In the genomic region with DNA sequence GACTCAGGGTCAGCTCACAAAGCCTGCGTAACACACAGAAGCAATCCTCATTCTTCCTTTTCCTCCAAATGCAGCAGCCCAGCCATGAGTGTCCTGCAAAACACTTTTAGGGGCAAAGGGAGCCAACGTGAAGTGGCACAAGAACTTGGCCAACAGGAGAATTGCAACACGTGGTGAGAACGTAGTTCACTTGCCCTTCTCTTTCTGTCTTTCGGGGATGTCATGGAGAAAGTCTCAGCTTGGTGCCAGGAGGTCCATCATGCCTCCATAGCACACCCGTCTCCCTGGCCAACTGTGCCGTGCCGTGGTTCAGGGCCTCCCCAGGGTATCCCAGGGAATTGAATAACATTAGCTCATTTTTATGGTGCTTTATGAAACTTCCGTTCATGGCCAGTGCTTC, we compare ENCODE assay signal across 22 cellular contexts.
DNase-seq lines count a peak whose midpoint lies in the region; ATAC-seq, FAIRE-seq and TF ChIP-seq lines count a peak whose summit lies in the region.
"Had no signal": no experiment of that assay in that cellular context is flagged by ENCODE, and none has a peak within 500 bp of the region (broad histone marks: within the 10 kb centered on the region; RNA-seq: fewer than 3 reads in every experiment).

No MANE protein-coding gene starts in this region.

- BruUV-seq in K562 (replicated peaks; lab: Mats Ljungman, UMichigan): no TSS peak

- TF ChIP-seq EP300 in K562 (IDR thresholded peaks at IDR 0.05; ENCODE audit: low read length): no peak

- H3K9ac ChIP-seq in BLaER1 (no peak overlapping the region), K562 (ENCODE audit: insufficient read depth in 1 of 2, low read depth in 2 of 2, low read length in 2 of 2) (no peak overlapping the region), subcutaneous abdominal adipose tissue (ENCODE audit: low read length in 5 of 5) (no peak overlapping the region)

- H3K4me2 ChIP-seq in BLaER1 (peak overlapping the region; percentile 53), K562 (ENCODE audit: insufficient read depth, low read length) (no peak overlapping the region)

- FAIRE-seq in K562 (lab: Jason Lieb, UNC): no peak
- FAIRE-seq: GM18507 had no signal

- TF ChIP-seq POLR2A in K562 (conservative IDR thresholded peaks at IDR 0.05) (no peak), right lobe of liver (IDR thresholded peaks at IDR 0.05) (no peak)

- H3K9me3 ChIP-seq in BLaER1: no peaks in the 10 kb centered on the region
- no peaks in the 10 kb centered on the region for H3K9me3 ChIP-seq in K562 (replicated peaks; ENCODE audit: control insufficient read depth, insufficient read depth, low read depth, low read length)
- no peaks in the 10 kb centered on the region for H3K9me3 ChIP-seq in right lobe of liver
- H3K9me3 ChIP-seq in subcutaneous abdominal adipose tissue (ENCODE audit: control insufficient read depth in 5 of 5, low read length in 5 of 5): no peaks in the 10 kb centered on the region
- H3K9me3 ChIP-seq: MG63 had no signal

- no peak overlapping the region for H3K27ac ChIP-seq in BLaER1
- H3K27ac ChIP-seq in K562 (ENCODE audit: extremely low read depth, low read depth, low read length): no peak overlapping the region
- H3K27ac ChIP-seq in right lobe of liver: peak overlapping the region; percentile 69 to 96 (median 92)
- H3K27ac ChIP-seq in subcutaneous abdominal adipose tissue (ENCODE audit: low read depth, low read length): peak overlapping the region; percentile 72
- H3K27ac ChIP-seq: RWPE1 had no signal

- TF ChIP-seq RAD21 in K562 (CRISPR knock-in tag; conservative IDR thresholded peaks at IDR 0.05 in 1 of 2, IDR thresholded peaks at IDR 0.05 in 1 of 2): no peak

- H4K20me1 ChIP-seq in BLaER1: no peaks in the 10 kb centered on the region
- peaks cover 3% of the 10 kb centered on the region; the same call in 1 of the 2 replicates for H4K20me1 ChIP-seq in K562 (replicated peaks; ENCODE audit: control insufficient read depth, insufficient read depth, low read length)

- no peaks in the 10 kb centered on the region for H3K27me3 ChIP-seq in BLaER1
- H3K27me3 ChIP-seq in K562 (ENCODE audit: control insufficient read depth in 2 of 2, insufficient read depth in 2 of 2, low read length in 2 of 2): peaks cover 3 to 6% of the 10 kb centered on the region in 2 experiments; a peak in 3 of 5 replicates
- H3K27me3 ChIP-seq in right lobe of liver: no peaks in the 10 kb centered on the region
- peaks cover 6 to 21% (median 10%) of the 10 kb centered on the region in 5 donors for H3K27me3 ChIP-seq in subcutaneous abdominal adipose tissue (ENCODE audit: control insufficient read depth in 5 of 5, insufficient read depth in 4 of 5, low read length in 5 of 5)
- H3K27me3 ChIP-seq: MG63 had no signal

- H3K79me2 ChIP-seq in K562 (ENCODE audit: control insufficient read depth, insufficient read depth, low read length): no peaks in the 10 kb centered on the region

- DNase-seq in K562 (ENCODE audit: extremely low read depth in 1 of 4, low spot score in 3 of 4) (no peak), right lobe of liver (peak in 1 of 3 donors; percentile 74), NCI-H69 (lab: John Stamatoyannopoulos, UW) (no peak), NCI-H345 (lab: John Stamatoyannopoulos, UW) (no peak)
- DNase-seq in activated CD4-positive, alpha-beta T cell treated with anti-CD3 and anti-CD28 coated beads, Interleukin-2, amount 50 U/mL, for 48 hours: no peak
- DNase-seq: C1 segment of cervical spinal cord; CD4-positive, alpha-beta memory T cell; COR-L47; DMS53; KG1; NCI-H1105 treated with DMSO at 0.1 percent for 48 hours; NCI-H146; NCI-H1930; NCI-H2107; NCI-H446 treated with DMSO at 0.1 percent for 48 hours; NCI-H526; SHP77 treated with DMSO at 0.1 percent for 48 hours had no signal

- H3K9me1 ChIP-seq in K562 (ENCODE audit: control insufficient read depth, insufficient read depth, low read length): no peaks in the 10 kb centered on the region

- WGBS in K562 (ENCODE audit: insufficient coverage, low coverage, missing lambda C conversion rate): 52% methylated on average over 9 of the region's 9 CpGs
- 32% methylated on average over 9 of the region's 9 CpGs for WGBS in right lobe of liver (ENCODE audit: insufficient coverage, low coverage, low lambda C conversion rate, missing lambda C conversion rate)

- no peak for TF ChIP-seq CTCF in K562 (IDR thresholded peaks at IDR 0.05 in 2 of 3, conservative IDR thresholded peaks at IDR 0.05 in 1 of 3; ENCODE audit: insufficient read depth in 2 of 3, low read depth in 1 of 3, low read length in 3 of 3)
- no peak for TF ChIP-seq CTCF in right lobe of liver (IDR thresholded peaks at IDR 0.05)

- POLR2A ChIA-PET in K562 (lab: Yijun Ruan, JAX): interaction anchor here (0.6 to 1.6 kb wide), 4 partner anchors 9 to 824 kb away, joined by 3 to 5 read pairs (median 3); a partner anchor contains a TSS

- H3K36me3 ChIP-seq in BLaER1 (no peaks in the 10 kb centered on the region), K562 (ENCODE audit: control insufficient read depth, insufficient read depth, low read length) (no peaks in the 10 kb centered on the region), right lobe of liver (no peaks in the 10 kb centered on the region), subcutaneous abdominal adipose tissue (ENCODE audit: control insufficient read depth in 5 of 5, insufficient read depth in 5 of 5, low read length in 5 of 5) (no peaks in the 10 kb centered on the region)
- H3K36me3 ChIP-seq: MG63 had no signal

- intact Hi-C loops in K562 (cut with micrococcal nuclease): no loop called here
- intact Hi-C loops in right lobe of liver (cut with DNase I): no loop called here

- peaks cover 92% of the 10 kb centered on the region for H3K4me1 ChIP-seq in BLaER1
- peaks cover 18 to 51% of the 10 kb centered on the region in 2 experiments; a peak in 4 of 5 replicates for H3K4me1 ChIP-seq in K562 (replicated peaks in 1 of 2; ENCODE audit: control insufficient read depth in 2 of 2, insufficient read depth in 2 of 2, low read length in 2 of 2)
- peaks cover 0 to 71% (median 25%) of the 10 kb centered on the region in 4 donors for H3K4me1 ChIP-seq in right lobe of liver
- H3K4me1 ChIP-seq in subcutaneous abdominal adipose tissue (ENCODE audit: control insufficient read depth in 5 of 5, insufficient read depth in 5 of 5, low read length in 5 of 5): peaks cover 4 to 36% (median 25%) of the 10 kb centered on the region in 5 donors

- peak overlapping the region; percentile 66 for H2AFZ ChIP-seq in K562 (ENCODE audit: low read depth, low read length)

- H3K4me3 ChIP-seq in BLaER1 (no peak overlapping the region), K562 (no peak overlapping the region), right lobe of liver (no peak overlapping the region), subcutaneous abdominal adipose tissue (ENCODE audit: low read depth in 1 of 5, low read length in 5 of 5) (no peak overlapping the region)
- H3K4me3 ChIP-seq: MG63 had no signal

- in situ Hi-C loops in K562 (cut with MboI): no loop called here

- CTCF ChIA-PET in K562 (lab: Yijun Ruan, JAX; ENCODE audit: low intra/inter-chr PET ratio): no interaction called here

- ATAC-seq in K562 (no peak), right lobe of liver (peak; percentile 20 to 59 (median 47))

TF ChIP-seq in K562, 482 proteins besides CTCF, POLR2A, EP300 and RAD21 (continues in another document):
- TF ChIP-seq SMARCC2 (IDR thresholded peaks at IDR 0.05; ENCODE audit: low read depth): no peak
- no peak for TF ChIP-seq MYBL2 (IDR thresholded peaks at IDR 0.05; ENCODE audit: low read depth)
- no peak for TF ChIP-seq MYBL2 (CRISPR knock-in tag; IDR thresholded peaks at IDR 0.05; ENCODE audit: borderline replicate concordance)
- TF ChIP-seq ZNF3 (CRISPR knock-in tag; IDR thresholded peaks at IDR 0.05): no peak
- TF ChIP-seq, protein P1, sequence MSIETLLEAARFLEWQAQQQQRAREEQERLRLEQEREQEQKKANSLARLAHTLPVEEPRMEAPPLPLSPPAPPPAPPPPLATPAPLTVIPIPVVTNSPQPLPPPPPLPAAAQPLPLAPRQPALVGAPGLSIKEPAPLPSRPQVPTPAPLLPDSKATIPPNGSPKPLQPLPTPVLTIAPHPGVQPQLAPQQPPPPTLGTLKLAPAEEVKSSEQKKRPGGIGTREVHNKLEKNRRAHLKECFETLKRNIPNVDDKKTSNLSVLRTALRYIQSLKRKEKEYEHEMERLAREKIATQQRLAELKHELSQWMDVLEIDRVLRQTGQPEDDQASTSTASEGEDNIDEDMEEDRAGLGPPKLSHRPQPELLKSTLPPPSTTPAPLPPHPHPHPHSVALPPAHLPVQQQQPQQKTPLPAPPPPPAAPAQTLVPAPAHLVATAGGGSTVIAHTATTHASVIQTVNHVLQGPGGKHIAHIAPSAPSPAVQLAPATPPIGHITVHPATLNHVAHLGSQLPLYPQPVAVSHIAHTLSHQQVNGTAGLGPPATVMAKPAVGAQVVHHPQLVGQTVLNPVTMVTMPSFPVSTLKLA (conservative IDR thresholded peaks at IDR 0.05): no peak
- no peak for TF ChIP-seq KDM1A (IDR thresholded peaks at IDR 0.05)
- TF ChIP-seq ZNF274 (IDR thresholded peaks at IDR 0.05; ENCODE audit: borderline replicate concordance, low read depth, low read length): no peak
- no peak for TF ChIP-seq RBM22 (IDR thresholded peaks at IDR 0.05; ENCODE audit: low read depth, low read length, poor library complexity, severe bottlenecking)
- TF ChIP-seq MAFG (tag; conservative IDR thresholded peaks at IDR 0.05): no peak
- no peak for TF ChIP-seq RCOR1 (IDR thresholded peaks at IDR 0.05; ENCODE audit: borderline replicate concordance in 1 of 2, low read depth in 2 of 2, low read length in 2 of 2)
- TF ChIP-seq, protein P2, sequence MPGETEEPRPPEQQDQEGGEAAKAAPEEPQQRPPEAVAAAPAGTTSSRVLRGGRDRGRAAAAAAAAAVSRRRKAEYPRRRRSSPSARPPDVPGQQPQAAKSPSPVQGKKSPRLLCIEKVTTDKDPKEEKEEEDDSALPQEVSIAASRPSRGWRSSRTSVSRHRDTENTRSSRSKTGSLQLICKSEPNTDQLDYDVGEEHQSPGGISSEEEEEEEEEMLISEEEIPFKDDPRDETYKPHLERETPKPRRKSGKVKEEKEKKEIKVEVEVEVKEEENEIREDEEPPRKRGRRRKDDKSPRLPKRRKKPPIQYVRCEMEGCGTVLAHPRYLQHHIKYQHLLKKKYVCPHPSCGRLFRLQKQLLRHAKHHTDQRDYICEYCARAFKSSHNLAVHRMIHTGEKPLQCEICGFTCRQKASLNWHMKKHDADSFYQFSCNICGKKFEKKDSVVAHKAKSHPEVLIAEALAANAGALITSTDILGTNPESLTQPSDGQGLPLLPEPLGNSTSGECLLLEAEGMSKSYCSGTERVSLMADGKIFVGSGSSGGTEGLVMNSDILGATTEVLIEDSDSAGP (CRISPR knock-in tag; IDR thresholded peaks at IDR 0.05): no peak
- no peak for TF ChIP-seq ZNF347 (CRISPR knock-in tag; IDR thresholded peaks at IDR 0.05; ENCODE audit: low read depth)

Comparison
In these comparisons a context has a peak if more than half of its experiments do, and no peak if none do; other contexts are left out.
1. H3K27ac ChIP-seq: peak in right lobe of liver (3 of 3) and subcutaneous abdominal adipose tissue (single experiment); none in BLaER1 (single experiment) and K562 (single experiment).